1 cellular context compared by ENCODE assay signal in the genomic region with DNA sequence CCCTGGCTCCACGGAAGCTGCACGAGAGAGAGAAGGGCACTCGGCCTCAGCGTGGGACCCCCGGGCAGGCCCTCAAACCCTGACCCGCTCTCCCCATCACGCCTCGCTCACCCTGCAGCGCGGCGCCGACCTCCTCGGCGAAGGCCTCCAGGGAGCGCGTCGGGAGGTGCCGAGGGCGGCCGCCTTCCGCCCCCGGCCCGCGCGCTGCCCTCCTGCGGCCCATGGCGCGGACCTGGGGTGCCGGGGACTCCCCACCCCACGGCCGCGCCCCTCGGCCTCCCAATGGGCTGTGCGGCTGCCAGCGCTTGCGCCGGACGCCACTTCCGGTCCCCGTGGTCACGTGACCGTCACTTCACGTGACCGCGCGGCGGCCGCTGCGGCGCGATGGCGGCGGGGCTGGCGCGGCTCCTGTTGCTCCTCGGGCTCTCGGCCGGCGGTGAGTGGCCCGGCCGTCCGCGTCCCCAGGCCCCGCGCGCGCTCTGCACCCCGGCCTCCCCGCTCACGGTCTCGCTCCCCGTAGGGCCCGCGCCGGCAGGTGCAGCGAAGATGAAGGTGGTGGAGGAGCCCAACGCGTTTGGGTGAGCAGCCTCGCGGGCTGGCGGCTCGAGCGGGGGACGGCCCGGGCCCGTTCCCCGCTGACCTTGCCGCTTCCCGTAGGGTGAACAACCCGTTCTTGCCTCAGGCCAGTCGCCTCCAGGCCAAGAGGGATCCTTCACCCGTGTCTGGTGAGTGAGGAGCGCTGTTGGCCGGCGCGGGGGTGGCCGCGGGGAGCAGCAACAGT.
A peak's percentile ranks its signal among the peaks of the same experiment; 100 is the strongest.
TF ChIP-seq lines count a peak whose summit lies in the region.

A gene (plus strand): TSS at position 350 of the 781 bp plus-strand sequence. CDS start 35 bp downstream, at position 385.
A gene (minus strand): TSS at position 297 of the 781 bp plus-strand sequence. CDS start 74 bp downstream, at position 223.

TF ChIP-seq in HepG2, 621 proteins besides CTCF, POLR2A, EP300 and RAD21 (continued from another document and continues in another):
- TF ChIP-seq ZNF83 (CRISPR knock-in tag; IDR thresholded peaks at IDR 0.05; ENCODE audit: borderline replicate concordance) (0 out of 2 replicates have a peak, but pooled peaks have one; percentile 79), ESRRA (CRISPR knock-in tag; IDR thresholded peaks at IDR 0.05; ENCODE audit: low read depth) (0 out of 2 replicates have a peak, but pooled peaks have one; percentile 68), NRL (CRISPR knock-in tag; IDR thresholded peaks at IDR 0.05; ENCODE audit: borderline replicate concordance) (no peak), XRCC5 (optimal IDR thresholded peaks at IDR 0.05; ENCODE audit: low read length) (no peak), HNF4G (IDR thresholded peaks at IDR 0.05; ENCODE audit: borderline replicate concordance, low read depth, low read length) (peak; percentile 15; the same call in 1 of the 2 replicates), HNF4G (CRISPR knock-in tag; IDR thresholded peaks at IDR 0.05; ENCODE audit: borderline replicate concordance, low read depth) (no peak), GABPA (IDR thresholded peaks at IDR 0.05; ENCODE audit: low read depth, low read length) (peak; percentile 89), GABPA (CRISPR knock-in tag; IDR thresholded peaks at IDR 0.05; ENCODE audit: low read depth) (peak; percentile 83), SAP130 (CRISPR knock-in tag; IDR thresholded peaks at IDR 0.05; ENCODE audit: low read depth) (peak; percentile 99), NFE2 (CRISPR knock-in tag; IDR thresholded peaks at IDR 0.05) (no peak), MED13 (CRISPR knock-in tag; IDR thresholded peaks at IDR 0.05) (peak; percentile 50; the same call in 1 of the 2 replicates), ZNF10 (CRISPR knock-in tag; IDR thresholded peaks at IDR 0.05; ENCODE audit: borderline replicate concordance, low read depth) (no peak), FOXK1 (CRISPR knock-in tag; IDR thresholded peaks at IDR 0.05; ENCODE audit: borderline replicate concordance, low read depth) (peak; percentile 92; the same call in 1 of the 2 replicates), SAFB2 (CRISPR knock-in tag; IDR thresholded peaks at IDR 0.05; ENCODE audit: borderline replicate concordance, low read depth) (peak; percentile 72; the same call in 1 of the 2 replicates), RXRB (CRISPR knock-in tag; IDR thresholded peaks at IDR 0.05; ENCODE audit: borderline replicate concordance) (no peak; the same call in 1 of the 2 replicates), SMAD1 (CRISPR knock-in tag; IDR thresholded peaks at IDR 0.05; ENCODE audit: borderline replicate concordance, low read depth) (peak; percentile 90), ZNF746 (CRISPR knock-in tag; IDR thresholded peaks at IDR 0.05) (no peak; the same call in 1 of the 2 replicates)
- TF ChIP-seq, protein P1, sequence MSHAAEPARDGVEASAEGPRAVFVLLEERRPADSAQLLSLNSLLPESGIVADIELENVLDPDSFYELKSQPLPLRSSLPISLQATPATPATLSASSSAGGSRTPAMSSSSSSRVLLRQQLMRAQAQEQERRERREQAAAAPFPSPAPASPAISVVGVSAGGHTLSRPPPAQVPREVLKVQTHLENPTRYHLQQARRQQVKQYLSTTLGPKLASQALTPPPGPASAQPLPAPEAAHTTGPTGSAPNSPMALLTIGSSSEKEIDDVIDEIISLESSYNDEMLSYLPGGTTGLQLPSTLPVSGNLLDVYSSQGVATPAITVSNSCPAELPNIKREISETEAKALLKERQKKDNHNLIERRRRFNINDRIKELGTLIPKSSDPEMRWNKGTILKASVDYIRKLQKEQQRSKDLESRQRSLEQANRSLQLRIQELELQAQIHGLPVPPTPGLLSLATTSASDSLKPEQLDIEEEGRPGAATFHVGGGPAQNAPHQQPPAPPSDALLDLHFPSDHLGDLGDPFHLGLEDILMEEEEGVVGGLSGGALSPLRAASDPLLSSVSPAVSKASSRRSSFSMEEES (CRISPR knock-in tag; IDR thresholded peaks at IDR 0.05) = peak; percentile 74
- TF ChIP-seq, protein P2, sequence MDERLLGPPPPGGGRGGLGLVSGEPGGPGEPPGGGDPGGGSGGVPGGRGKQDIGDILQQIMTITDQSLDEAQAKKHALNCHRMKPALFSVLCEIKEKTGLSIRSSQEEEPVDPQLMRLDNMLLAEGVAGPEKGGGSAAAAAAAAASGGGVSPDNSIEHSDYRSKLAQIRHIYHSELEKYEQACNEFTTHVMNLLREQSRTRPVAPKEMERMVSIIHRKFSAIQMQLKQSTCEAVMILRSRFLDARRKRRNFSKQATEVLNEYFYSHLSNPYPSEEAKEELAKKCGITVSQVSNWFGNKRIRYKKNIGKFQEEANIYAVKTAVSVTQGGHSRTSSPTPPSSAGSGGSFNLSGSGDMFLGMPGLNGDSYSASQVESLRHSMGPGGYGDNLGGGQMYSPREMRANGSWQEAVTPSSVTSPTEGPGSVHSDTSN (CRISPR knock-in tag; IDR thresholded peaks at IDR 0.05) = no peak
- TF ChIP-seq, protein P3, sequence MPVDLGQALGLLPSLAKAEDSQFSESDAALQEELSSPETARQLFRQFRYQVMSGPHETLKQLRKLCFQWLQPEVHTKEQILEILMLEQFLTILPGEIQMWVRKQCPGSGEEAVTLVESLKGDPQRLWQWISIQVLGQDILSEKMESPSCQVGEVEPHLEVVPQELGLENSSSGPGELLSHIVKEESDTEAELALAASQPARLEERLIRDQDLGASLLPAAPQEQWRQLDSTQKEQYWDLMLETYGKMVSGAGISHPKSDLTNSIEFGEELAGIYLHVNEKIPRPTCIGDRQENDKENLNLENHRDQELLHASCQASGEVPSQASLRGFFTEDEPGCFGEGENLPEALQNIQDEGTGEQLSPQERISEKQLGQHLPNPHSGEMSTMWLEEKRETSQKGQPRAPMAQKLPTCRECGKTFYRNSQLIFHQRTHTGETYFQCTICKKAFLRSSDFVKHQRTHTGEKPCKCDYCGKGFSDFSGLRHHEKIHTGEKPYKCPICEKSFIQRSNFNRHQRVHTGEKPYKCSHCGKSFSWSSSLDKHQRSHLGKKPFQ (CRISPR knock-in tag; IDR thresholded peaks at IDR 0.05; ENCODE audit: insufficient replicate concordance) = no peak
- TF ChIP-seq, protein P4, sequence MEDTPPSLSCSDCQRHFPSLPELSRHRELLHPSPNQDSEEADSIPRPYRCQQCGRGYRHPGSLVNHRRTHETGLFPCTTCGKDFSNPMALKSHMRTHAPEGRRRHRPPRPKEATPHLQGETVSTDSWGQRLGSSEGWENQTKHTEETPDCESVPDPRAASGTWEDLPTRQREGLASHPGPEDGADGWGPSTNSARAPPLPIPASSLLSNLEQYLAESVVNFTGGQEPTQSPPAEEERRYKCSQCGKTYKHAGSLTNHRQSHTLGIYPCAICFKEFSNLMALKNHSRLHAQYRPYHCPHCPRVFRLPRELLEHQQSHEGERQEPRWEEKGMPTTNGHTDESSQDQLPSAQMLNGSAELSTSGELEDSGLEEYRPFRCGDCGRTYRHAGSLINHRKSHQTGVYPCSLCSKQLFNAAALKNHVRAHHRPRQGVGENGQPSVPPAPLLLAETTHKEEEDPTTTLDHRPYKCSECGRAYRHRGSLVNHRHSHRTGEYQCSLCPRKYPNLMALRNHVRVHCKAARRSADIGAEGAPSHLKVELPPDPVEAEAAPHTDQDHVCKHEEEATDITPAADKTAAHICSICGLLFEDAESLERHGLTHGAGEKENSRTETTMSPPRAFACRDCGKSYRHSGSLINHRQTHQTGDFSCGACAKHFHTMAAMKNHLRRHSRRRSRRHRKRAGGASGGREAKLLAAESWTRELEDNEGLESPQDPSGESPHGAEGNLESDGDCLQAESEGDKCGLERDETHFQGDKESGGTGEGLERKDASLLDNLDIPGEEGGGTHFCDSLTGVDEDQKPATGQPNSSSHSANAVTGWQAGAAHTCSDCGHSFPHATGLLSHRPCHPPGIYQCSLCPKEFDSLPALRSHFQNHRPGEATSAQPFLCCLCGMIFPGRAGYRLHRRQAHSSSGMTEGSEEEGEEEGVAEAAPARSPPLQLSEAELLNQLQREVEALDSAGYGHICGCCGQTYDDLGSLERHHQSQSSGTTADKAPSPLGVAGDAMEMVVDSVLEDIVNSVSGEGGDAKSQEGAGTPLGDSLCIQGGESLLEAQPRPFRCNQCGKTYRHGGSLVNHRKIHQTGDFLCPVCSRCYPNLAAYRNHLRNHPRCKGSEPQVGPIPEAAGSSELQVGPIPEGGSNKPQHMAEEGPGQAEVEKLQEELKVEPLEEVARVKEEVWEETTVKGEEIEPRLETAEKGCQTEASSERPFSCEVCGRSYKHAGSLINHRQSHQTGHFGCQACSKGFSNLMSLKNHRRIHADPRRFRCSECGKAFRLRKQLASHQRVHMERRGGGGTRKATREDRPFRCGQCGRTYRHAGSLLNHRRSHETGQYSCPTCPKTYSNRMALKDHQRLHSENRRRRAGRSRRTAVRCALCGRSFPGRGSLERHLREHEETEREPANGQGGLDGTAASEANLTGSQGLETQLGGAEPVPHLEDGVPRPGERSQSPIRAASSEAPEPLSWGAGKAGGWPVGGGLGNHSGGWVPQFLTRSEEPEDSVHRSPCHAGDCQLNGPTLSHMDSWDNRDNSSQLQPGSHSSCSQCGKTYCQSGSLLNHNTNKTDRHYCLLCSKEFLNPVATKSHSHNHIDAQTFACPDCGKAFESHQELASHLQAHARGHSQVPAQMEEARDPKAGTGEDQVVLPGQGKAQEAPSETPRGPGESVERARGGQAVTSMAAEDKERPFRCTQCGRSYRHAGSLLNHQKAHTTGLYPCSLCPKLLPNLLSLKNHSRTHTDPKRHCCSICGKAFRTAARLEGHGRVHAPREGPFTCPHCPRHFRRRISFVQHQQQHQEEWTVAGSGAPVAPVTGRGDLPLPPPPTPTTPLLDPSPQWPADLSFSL (CRISPR knock-in tag; IDR thresholded peaks at IDR 0.05) = no peak
- TF ChIP-seq, protein P5, sequence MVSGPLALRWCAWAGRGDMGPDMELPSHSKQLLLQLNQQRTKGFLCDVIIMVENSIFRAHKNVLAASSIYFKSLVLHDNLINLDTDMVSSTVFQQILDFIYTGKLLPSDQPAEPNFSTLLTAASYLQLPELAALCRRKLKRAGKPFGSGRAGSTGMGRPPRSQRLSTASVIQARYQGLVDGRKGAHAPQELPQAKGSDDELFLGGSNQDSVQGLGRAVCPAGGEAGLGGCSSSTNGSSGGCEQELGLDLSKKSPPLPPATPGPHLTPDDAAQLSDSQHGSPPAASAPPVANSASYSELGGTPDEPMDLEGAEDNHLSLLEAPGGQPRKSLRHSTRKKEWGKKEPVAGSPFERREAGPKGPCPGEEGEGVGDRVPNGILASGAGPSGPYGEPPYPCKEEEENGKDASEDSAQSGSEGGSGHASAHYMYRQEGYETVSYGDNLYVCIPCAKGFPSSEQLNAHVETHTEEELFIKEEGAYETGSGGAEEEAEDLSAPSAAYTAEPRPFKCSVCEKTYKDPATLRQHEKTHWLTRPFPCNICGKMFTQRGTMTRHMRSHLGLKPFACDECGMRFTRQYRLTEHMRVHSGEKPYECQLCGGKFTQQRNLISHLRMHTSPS (CRISPR knock-in tag; IDR thresholded peaks at IDR 0.05; ENCODE audit: low read depth) = no peak
- TF ChIP-seq, protein P6, sequence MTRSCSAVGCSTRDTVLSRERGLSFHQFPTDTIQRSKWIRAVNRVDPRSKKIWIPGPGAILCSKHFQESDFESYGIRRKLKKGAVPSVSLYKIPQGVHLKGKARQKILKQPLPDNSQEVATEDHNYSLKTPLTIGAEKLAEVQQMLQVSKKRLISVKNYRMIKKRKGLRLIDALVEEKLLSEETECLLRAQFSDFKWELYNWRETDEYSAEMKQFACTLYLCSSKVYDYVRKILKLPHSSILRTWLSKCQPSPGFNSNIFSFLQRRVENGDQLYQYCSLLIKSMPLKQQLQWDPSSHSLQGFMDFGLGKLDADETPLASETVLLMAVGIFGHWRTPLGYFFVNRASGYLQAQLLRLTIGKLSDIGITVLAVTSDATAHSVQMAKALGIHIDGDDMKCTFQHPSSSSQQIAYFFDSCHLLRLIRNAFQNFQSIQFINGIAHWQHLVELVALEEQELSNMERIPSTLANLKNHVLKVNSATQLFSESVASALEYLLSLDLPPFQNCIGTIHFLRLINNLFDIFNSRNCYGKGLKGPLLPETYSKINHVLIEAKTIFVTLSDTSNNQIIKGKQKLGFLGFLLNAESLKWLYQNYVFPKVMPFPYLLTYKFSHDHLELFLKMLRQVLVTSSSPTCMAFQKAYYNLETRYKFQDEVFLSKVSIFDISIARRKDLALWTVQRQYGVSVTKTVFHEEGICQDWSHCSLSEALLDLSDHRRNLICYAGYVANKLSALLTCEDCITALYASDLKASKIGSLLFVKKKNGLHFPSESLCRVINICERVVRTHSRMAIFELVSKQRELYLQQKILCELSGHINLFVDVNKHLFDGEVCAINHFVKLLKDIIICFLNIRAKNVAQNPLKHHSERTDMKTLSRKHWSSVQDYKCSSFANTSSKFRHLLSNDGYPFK (CRISPR knock-in tag; IDR thresholded peaks at IDR 0.05; ENCODE audit: borderline replicate concordance) = no peak
- TF ChIP-seq, protein P7, sequence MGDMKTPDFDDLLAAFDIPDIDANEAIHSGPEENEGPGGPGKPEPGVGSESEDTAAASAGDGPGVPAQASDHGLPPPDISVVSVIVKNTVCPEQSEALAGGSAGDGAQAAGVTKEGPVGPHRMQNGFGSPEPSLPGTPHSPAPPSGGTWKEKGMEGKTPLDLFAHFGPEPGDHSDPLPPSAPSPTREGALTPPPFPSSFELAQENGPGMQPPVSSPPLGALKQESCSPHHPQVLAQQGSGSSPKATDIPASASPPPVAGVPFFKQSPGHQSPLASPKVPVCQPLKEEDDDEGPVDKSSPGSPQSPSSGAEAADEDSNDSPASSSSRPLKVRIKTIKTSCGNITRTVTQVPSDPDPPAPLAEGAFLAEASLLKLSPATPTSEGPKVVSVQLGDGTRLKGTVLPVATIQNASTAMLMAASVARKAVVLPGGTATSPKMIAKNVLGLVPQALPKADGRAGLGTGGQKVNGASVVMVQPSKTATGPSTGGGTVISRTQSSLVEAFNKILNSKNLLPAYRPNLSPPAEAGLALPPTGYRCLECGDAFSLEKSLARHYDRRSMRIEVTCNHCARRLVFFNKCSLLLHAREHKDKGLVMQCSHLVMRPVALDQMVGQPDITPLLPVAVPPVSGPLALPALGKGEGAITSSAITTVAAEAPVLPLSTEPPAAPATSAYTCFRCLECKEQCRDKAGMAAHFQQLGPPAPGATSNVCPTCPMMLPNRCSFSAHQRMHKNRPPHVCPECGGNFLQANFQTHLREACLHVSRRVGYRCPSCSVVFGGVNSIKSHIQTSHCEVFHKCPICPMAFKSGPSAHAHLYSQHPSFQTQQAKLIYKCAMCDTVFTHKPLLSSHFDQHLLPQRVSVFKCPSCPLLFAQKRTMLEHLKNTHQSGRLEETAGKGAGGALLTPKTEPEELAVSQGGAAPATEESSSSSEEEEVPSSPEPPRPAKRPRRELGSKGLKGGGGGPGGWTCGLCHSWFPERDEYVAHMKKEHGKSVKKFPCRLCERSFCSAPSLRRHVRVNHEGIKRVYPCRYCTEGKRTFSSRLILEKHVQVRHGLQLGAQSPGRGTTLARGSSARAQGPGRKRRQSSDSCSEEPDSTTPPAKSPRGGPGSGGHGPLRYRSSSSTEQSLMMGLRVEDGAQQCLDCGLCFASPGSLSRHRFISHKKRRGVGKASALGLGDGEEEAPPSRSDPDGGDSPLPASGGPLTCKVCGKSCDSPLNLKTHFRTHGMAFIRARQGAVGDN (CRISPR knock-in tag; IDR thresholded peaks at IDR 0.05) = peak; percentile 57
- TF ChIP-seq, protein P8, sequence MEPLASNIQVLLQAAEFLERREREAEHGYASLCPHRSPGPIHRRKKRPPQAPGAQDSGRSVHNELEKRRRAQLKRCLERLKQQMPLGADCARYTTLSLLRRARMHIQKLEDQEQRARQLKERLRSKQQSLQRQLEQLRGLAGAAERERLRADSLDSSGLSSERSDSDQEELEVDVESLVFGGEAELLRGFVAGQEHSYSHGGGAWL (CRISPR knock-in tag; IDR thresholded peaks at IDR 0.05) = peak; percentile 45; the same call in 1 of the 2 replicates
